In the genomic region with DNA sequence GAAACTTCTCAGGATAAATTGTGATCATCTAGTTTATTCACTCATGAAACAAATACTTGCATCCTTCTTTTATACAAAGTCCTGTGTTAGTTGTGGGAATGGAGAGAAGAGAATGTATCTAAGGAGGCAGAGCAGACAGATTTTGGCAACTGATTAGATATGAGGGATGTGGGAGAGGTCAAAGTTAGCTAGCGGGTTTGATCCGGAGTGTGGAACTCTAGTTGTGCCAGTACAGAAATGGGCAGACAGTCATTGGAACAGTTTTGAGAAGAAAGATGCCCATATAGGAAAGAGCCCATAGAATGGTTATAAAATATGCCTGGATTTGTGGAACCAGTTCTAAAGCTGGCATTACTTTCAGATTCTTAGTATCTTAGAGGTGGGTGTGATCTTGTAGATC, we compare ENCODE assay signal across 17 cellular contexts.
DNase-seq lines count a peak whose midpoint lies in the region; ATAC-seq and TF ChIP-seq lines count a peak whose summit lies in the region.
"Had no signal": no experiment of that assay in that cellular context is flagged by ENCODE, and none has a peak within 500 bp of the region (broad histone marks: within the 10 kb centered on the region; RNA-seq: fewer than 3 reads in every experiment).

No MANE protein-coding gene starts in this region.

- DNase-seq in Calu3 (no peak), RWPE2 (ENCODE audit: low spot score) (no peak), endothelial cell (ENCODE audit: low spot score) (no peak), KBM-7 (no peak), cardiac septum (ENCODE audit: low spot score) (no peak), NCI-H2081 (lab: John Stamatoyannopoulos, UW) (no peak), gastrocnemius medialis (no peak)
- DNase-seq in natural killer cell treated with Interleukin-12 subunit alpha and Interleukin-12 subunit beta and Interleukin-15 and Interleukin-18, amount 100 ng/mL, for 72 hours (ENCODE audit: low spot score) = no peak
- DNase-seq: ACHN; CD4-positive, alpha-beta T cell; GF-D8; NCI-H1048; NCI-H146; NCI-H2227 treated with DMSO at 0.1 percent for 48 hours; NCI-H526 treated with DMSO at 0.1 percent for 48 hours; SK-N-SH had no signal

- ATAC-seq in RWPE2 (ENCODE audit: low read depth) = no peak
- ATAC-seq in natural killer cell treated with Interleukin-12 subunit alpha and Interleukin-12 subunit beta and Interleukin-15 and Interleukin-18, amount 100 ng/mL, for 72 hours = no peak
- ATAC-seq in gastrocnemius medialis = no peak

- H3K27ac Mint-ChIP-seq in Calu3 (ENCODE audit: unreplicated experiment) (peak overlapping the region; percentile 66), endothelial cell (ENCODE audit: unreplicated experiment) (peak overlapping the region; percentile 95)
- peak overlapping the region; percentile 69 to 91 for H3K27ac Mint-ChIP-seq in natural killer cell treated with Interleukin-12 subunit alpha and Interleukin-12 subunit beta and Interleukin-15 and Interleukin-18, amount 100 ng/mL, for 72 hours
- H3K27ac Mint-ChIP-seq: CD4-positive, alpha-beta T cell had no signal

- H3K4me3 Mint-ChIP-seq in Calu3 (ENCODE audit: low read depth, unreplicated experiment) (peak overlapping the region; percentile 11), endothelial cell (ENCODE audit: unreplicated experiment) (peak overlapping the region; percentile 70)
- peak overlapping the region; percentile 47 for H3K4me3 Mint-ChIP-seq in natural killer cell treated with Interleukin-12 subunit alpha and Interleukin-12 subunit beta and Interleukin-15 and Interleukin-18, amount 100 ng/mL, for 72 hours
- H3K4me3 Mint-ChIP-seq: CD4-positive, alpha-beta T cell; IgD-negative memory B cell had no signal

- H3K36me3 ChIP-seq in RWPE2 (ENCODE audit: low read depth) = peaks cover 11% of the 10 kb centered on the region
- H3K36me3 ChIP-seq in gastrocnemius medialis = no peaks in the 10 kb centered on the region

- H3K4me1 ChIP-seq in RWPE2 (ENCODE audit: insufficient read depth, poor library complexity, severe bottlenecking) (peaks cover 26% of the 10 kb centered on the region), gastrocnemius medialis (peaks cover 49 to 61% of the 10 kb centered on the region in 2 donors)

- H3K36me3 Mint-ChIP-seq in Calu3 (ENCODE audit: insufficient read depth, unreplicated experiment) = peaks cover 69% of the 10 kb centered on the region
- H3K36me3 Mint-ChIP-seq in endothelial cell (ENCODE audit: low read depth, unreplicated experiment) = peaks cover 14% of the 10 kb centered on the region
- peaks cover 22% of the 10 kb centered on the region for H3K36me3 Mint-ChIP-seq in natural killer cell treated with Interleukin-12 subunit alpha and Interleukin-12 subunit beta and Interleukin-15 and Interleukin-18, amount 100 ng/mL, for 72 hours

- intact Hi-C loops in Calu3 (cut with micrococcal nuclease; ENCODE audit: unreplicated experiment) = no loop called here
- intact Hi-C loops in cardiac septum (cut with DNase I) = no loop called here
- intact Hi-C loops in gastrocnemius medialis (cut with DNase I; ENCODE audit: low total_unique reads) = no loop called here

- H3K27ac ChIP-seq in RWPE2 (ENCODE audit: poor library complexity, severe bottlenecking) (peak overlapping the region; percentile 35), gastrocnemius medialis (no peak overlapping the region)

- H3K9me3 ChIP-seq in RWPE2 (ENCODE audit: severe bottlenecking) (no peaks in the 10 kb centered on the region), gastrocnemius medialis (no peaks in the 10 kb centered on the region)
- H3K9me3 ChIP-seq: SK-N-SH had no signal

- H3K4me3 ChIP-seq in RWPE2 (ENCODE audit: severe bottlenecking) (no peak overlapping the region), gastrocnemius medialis (no peak overlapping the region)

- no peaks in the 10 kb centered on the region for H3K27me3 Mint-ChIP-seq in Calu3 (ENCODE audit: unreplicated experiment)
- H3K27me3 Mint-ChIP-seq in endothelial cell (ENCODE audit: unreplicated experiment) = peaks cover 12% of the 10 kb centered on the region
- H3K27me3 Mint-ChIP-seq in natural killer cell treated with Interleukin-12 subunit alpha and Interleukin-12 subunit beta and Interleukin-15 and Interleukin-18, amount 100 ng/mL, for 72 hours = no peaks in the 10 kb centered on the region
- H3K27me3 Mint-ChIP-seq: CD4-positive, alpha-beta T cell; IgD-negative memory B cell had no signal

- BruUV-seq in Calu3 (replicated peaks; lab: Mats Ljungman, UMichigan) = no TSS peak

- H3K9me3 Mint-ChIP-seq in Calu3 (ENCODE audit: low read depth, unreplicated experiment) = no peaks in the 10 kb centered on the region
- H3K9me3 Mint-ChIP-seq in endothelial cell (ENCODE audit: unreplicated experiment) = no peaks in the 10 kb centered on the region
- H3K9me3 Mint-ChIP-seq in natural killer cell treated with Interleukin-12 subunit alpha and Interleukin-12 subunit beta and Interleukin-15 and Interleukin-18, amount 100 ng/mL, for 72 hours = no peaks in the 10 kb centered on the region

- in situ Hi-C loops in KBM-7 (cut with MboI; ENCODE audit: low pct_unique_long_range_greater_than_20kb, low sequenced_read_pairs) = no loop called here
- in situ Hi-C loops in gastrocnemius medialis (cut with MboI; ENCODE audit: low sequenced_read_pairs in 4 of 4) = no loop called here

- TF ChIP-seq CTCF in Calu3 (IDR thresholded peaks at IDR 0.05; ENCODE audit: unreplicated experiment) (no peak), RWPE2 (IDR thresholded peaks at IDR 0.05; ENCODE audit: poor library complexity, severe bottlenecking) (no peak), endothelial cell (IDR thresholded peaks at IDR 0.05; ENCODE audit: unreplicated experiment) (no peak), gastrocnemius medialis (IDR thresholded peaks at IDR 0.05 in 4 of 5, conservative IDR thresholded peaks at IDR 0.05 in 1 of 5) (no peak)

- no peaks in the 10 kb centered on the region for H3K27me3 ChIP-seq in RWPE2 (ENCODE audit: insufficient read depth, poor library complexity, severe bottlenecking)
- H3K27me3 ChIP-seq in gastrocnemius medialis = no peaks in the 10 kb centered on the region

- TF ChIP-seq POLR2A in gastrocnemius medialis (IDR thresholded peaks at IDR 0.05) = no peak

- CTCF ChIA-PET in Calu3 (lab: Charles Lee) = no interaction called here

- H3K4me1 Mint-ChIP-seq in Calu3 (ENCODE audit: low read depth, unreplicated experiment) = peaks cover 76% of the 10 kb centered on the region
- peaks cover 70% of the 10 kb centered on the region for H3K4me1 Mint-ChIP-seq in endothelial cell (ENCODE audit: unreplicated experiment)
- H3K4me1 Mint-ChIP-seq in natural killer cell treated with Interleukin-12 subunit alpha and Interleukin-12 subunit beta and Interleukin-15 and Interleukin-18, amount 100 ng/mL, for 72 hours (ENCODE audit: low read depth in 2 of 2) = peaks cover 67 to 68% of the 10 kb centered on the region in 2 donors

Comparison
In these comparisons a context has a peak if more than half of its experiments do, and no peak if none do; other contexts are left out.
1. H3K4me3 Mint-ChIP-seq: peak in every context shown above with its lines; median percentile 70 in endothelial cell; 47 in natural killer cell treated with Interleukin-12 subunit alpha and Interleukin-12 subunit beta and Interleukin-15 and Interleukin-18, amount 100 ng/mL, for 72 hours; 11 in Calu3.